ENCODE assay signal across 1 cellular context in genomic region chr6:43496370-43497128, GRCh38.
TF ChIP-seq lines count a peak whose summit lies in the region.

No MANE protein-coding gene starts in this region.

TF ChIP-seq in K562, 482 proteins besides CTCF, POLR2A, EP300 and RAD21 (continued from another document):
- TF ChIP-seq CREB5 (CRISPR knock-in tag; IDR thresholded peaks at IDR 0.05) (no peak), E2F6 (IDR thresholded peaks at IDR 0.05; ENCODE audit: borderline replicate concordance in 1 of 2, extremely low read depth in 1 of 2, insufficient read depth in 1 of 2, insufficient read length in 1 of 2, low read depth in 1 of 2, low read length in 1 of 2, poor library complexity in 1 of 2, severe bottlenecking in 1 of 2) (peak in 1 of 2 experiments; percentile 4), RCOR1 (IDR thresholded peaks at IDR 0.05; ENCODE audit: borderline replicate concordance in 1 of 2, low read depth in 2 of 2, low read length in 2 of 2) (peak in 1 of 2 experiments; percentile 57; a peak in 2 of 4 replicates), PTTG1 (tag; IDR thresholded peaks at IDR 0.05; ENCODE audit: low read depth) (no peak), THAP12 (CRISPR knock-in tag; IDR thresholded peaks at IDR 0.05) (no peak), NFIX (CRISPR knock-in tag; IDR thresholded peaks at IDR 0.05; ENCODE audit: low read depth) (no peak), NONO (IDR thresholded peaks at IDR 0.05; ENCODE audit: low read depth in 2 of 2, low read length in 1 of 2) (no peak), MAFK (IDR thresholded peaks at IDR 0.05; ENCODE audit: low read length) (no peak), CREB1 (IDR thresholded peaks at IDR 0.05) (no peak), CREB1 (CRISPR knock-in tag; IDR thresholded peaks at IDR 0.05) (no peak), SREBF2 (CRISPR knock-in tag; IDR thresholded peaks at IDR 0.05) (no peak), ZNF778 (CRISPR knock-in tag; IDR thresholded peaks at IDR 0.05) (no peak), MXD1 (CRISPR knock-in tag; IDR thresholded peaks at IDR 0.05; ENCODE audit: borderline replicate concordance, poor library complexity, severe bottlenecking) (no peak), TCF7 (IDR thresholded peaks at IDR 0.05; ENCODE audit: borderline replicate concordance) (no peak), RB1 (IDR thresholded peaks at IDR 0.05; ENCODE audit: low read depth) (peak; percentile 80; the same call in 1 of the 2 replicates), ZBTB1 (CRISPR knock-in tag; IDR thresholded peaks at IDR 0.05; ENCODE audit: borderline replicate concordance, low read depth) (no peak), ZC3H8 (IDR thresholded peaks at IDR 0.05) (no peak), ZBTB11 (CRISPR knock-in tag; IDR thresholded peaks at IDR 0.05) (no peak), NR4A1 (CRISPR knock-in tag; IDR thresholded peaks at IDR 0.05) (no peak), NR4A1 (tag; IDR thresholded peaks at IDR 0.05) (no peak)
